In the genomic region with DNA sequence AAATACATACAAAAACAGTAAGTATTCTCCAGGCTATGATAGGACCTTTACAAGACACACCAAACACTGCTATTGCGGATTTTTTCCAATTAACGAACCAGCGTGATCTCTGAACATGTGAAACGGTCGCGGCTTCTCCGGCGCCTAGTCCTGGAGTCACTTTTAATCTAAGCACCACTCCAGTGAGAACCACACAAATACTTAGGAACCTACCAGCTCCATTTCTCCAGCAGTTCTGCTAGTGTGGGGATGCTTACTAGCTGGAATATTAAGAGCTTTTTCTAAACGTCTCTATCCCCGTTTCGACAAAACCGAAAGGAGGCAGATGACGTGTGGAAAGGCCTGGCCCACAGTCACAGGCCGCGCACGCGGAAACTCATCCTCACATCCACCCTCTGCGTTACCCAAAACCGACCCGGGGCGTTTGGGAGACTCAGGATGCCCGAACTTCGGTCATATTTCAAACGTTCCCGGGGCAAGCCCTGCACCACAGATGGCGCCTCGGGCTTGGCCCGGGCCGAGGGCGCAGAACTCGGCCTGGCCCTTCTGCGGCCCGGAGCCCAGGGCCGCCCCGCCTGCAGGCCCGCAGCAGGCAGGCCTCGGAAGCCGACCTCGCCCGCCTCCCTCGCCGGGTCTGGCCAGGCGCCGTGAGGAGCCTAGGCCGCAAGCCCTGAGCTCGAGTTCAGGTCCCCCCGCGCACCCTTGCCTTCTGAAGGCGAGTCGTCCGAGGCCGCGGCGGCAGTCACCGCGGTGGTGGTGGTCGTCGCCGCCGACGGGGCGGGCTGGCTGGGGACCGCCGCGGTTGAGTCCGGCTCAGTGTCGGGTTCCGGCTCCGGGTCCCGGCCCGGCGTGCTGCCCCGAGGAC, we compare ENCODE assay signal across 8 cellular contexts. TPM values are rescaled to one million over a fixed set of nuclear protein-coding genes. Genes with fewer than 3 reads are reported as not detected.
DNase-seq lines count a peak whose midpoint lies in the region; FAIRE-seq and TF ChIP-seq lines count a peak whose summit lies in the region.

No MANE protein-coding gene starts in this region.

- peak overlapping the region; percentile 93 to 97 for H3K9ac ChIP-seq in kidney (ENCODE audit: low read length in 2 of 2)

- H3K4me3 ChIP-seq in GM12875 (ENCODE audit: low read depth, low read length) (peak overlapping the region; percentile 93), H7 (ENCODE audit: insufficient read depth, low read depth, low read length) (peak overlapping the region; percentile 92), kidney (ENCODE audit: low read length in 2 of 2) (peak overlapping the region; percentile 90 to 95)

- H3K36me3 ChIP-seq in H7 (replicated peaks; ENCODE audit: control insufficient read depth, insufficient read depth, low read length) = peaks cover 9% of the 10 kb centered on the region
- H3K36me3 ChIP-seq in kidney (ENCODE audit: control insufficient read depth in 1 of 2, insufficient read depth in 2 of 2, low read length in 2 of 2) = peaks cover 5 to 14% of the 10 kb centered on the region in 2 donors

- no peak for DNase-seq in H7
- peak; percentile 71 for DNase-seq in M059J (ENCODE audit: low read depth)
- DNase-seq in activated CD4-positive, CD25-positive, alpha-beta regulatory T cell (lab: John Stamatoyannopoulos, UW) = peak; percentile 50 to 53 (median 51)
- peak in 52 of 61 donors; percentile 12 to 82 (median 49) for DNase-seq in caudate nucleus (lab: John Stamatoyannopoulos, UW)
- DNase-seq in kidney = peak; percentile 87
- peak; percentile 52 to 64 for DNase-seq in stimulated activated CD4-positive, alpha-beta T cell treated with anti-CD3 and anti-CD28 coated beads, Interleukin-15, amount 100 ng/mL, for 1 hour (ENCODE audit: low read depth in 1 of 2, low spot score in 1 of 2)
- no peak for DNase-seq in NCI-H226

- intact Hi-C loops in kidney (cut with DNase I) = no loop called here

- H3K27me3 ChIP-seq in H7 (ENCODE audit: control insufficient read depth, insufficient read depth, low read length) = no peaks in the 10 kb centered on the region

- no peak for FAIRE-seq in kidney (lab: Jason Lieb, UNC)

- peak overlapping the region; percentile 93 for H3K27ac ChIP-seq in caudate nucleus (ENCODE audit: low read depth, low read length)
- H3K27ac ChIP-seq in kidney (ENCODE audit: low read depth in 2 of 2, low read length in 2 of 2) = peak overlapping the region; percentile 97 to 99

- no peak for TF ChIP-seq CTCF in GM12875 (IDR thresholded peaks at IDR 0.05; ENCODE audit: borderline replicate concordance, insufficient read depth, low read depth, low read length)
- no peak for TF ChIP-seq CTCF in kidney (IDR thresholded peaks at IDR 0.05; ENCODE audit: borderline replicate concordance, extremely low read depth, insufficient read depth)

- no peaks in the 10 kb centered on the region for H3K9me3 ChIP-seq in kidney (ENCODE audit: control insufficient read depth in 1 of 2, low read length in 2 of 2)

- peaks cover 3 to 8% of the 10 kb centered on the region in 2 donors for H3K4me1 ChIP-seq in kidney (ENCODE audit: control insufficient read depth in 1 of 2, insufficient read depth in 1 of 2, low read depth in 1 of 2, low read length in 2 of 2)

RNA-seq across cellular contexts. Expression of a gene that starts 0.5 kb away (rescaled TPM):
- 33.2 and 65.7 TPM in 2 replicates for total RNA-seq in H7 (2014; rRNA removed; shearing (Covaris generic))
- 23.4 and 36.5 TPM in 2 replicates for total RNA-seq in M059J (2014; rRNA removed; shearing (Covaris generic))
- 101 TPM for total RNA-seq in kidney
- polyA plus RNA-seq in kidney (ENCODE audit: insufficient read depth, low read depth, low replicate concordance) = 13.1 TPM

RNA-seq across cellular contexts. Expression of a gene that starts 51.4 kb away (rescaled TPM):
- 1.0 and 5.2 TPM in 2 replicates for total RNA-seq in H7 (2014; rRNA removed; shearing (Covaris generic))
- total RNA-seq in M059J (2014; rRNA removed; shearing (Covaris generic)) = 1.2 and 2.5 TPM in 2 replicates
- 5.6 TPM for total RNA-seq in kidney
- 2.1 TPM for polyA plus RNA-seq in kidney (ENCODE audit: insufficient read depth, low read depth, low replicate concordance)

Comparison
In these comparisons a context has a peak if more than half of its experiments do, and no peak if none do; other contexts are left out.
1. DNase-seq: peak in M059J (single experiment), activated CD4-positive, CD25-positive, alpha-beta regulatory T cell (4 of 4), caudate nucleus (52 of 61), kidney (single experiment) and stimulated activated CD4-positive, alpha-beta T cell treated with anti-CD3 and anti-CD28 coated beads, Interleukin-15, amount 100 ng/mL, for 1 hour (2 of 2); none in H7 (single experiment) and NCI-H226 (single experiment).
2. Peak in every context shown above with its lines, with median percentiles within 50 percentile points of each other: H3K4me3 ChIP-seq.